Comparison of ENCODE assay signal across 34 cellular contexts in genomic region chr9:35075358-35075757, GRCh38.
"Had no signal": no experiment of that assay in that cellular context is flagged by ENCODE, and none has a peak within 500 bp of the region (broad histone marks: within the 10 kb centered on the region; RNA-seq: fewer than 3 reads in every experiment).

No MANE protein-coding gene starts in this region.

- H3K4me3 Mint-ChIP-seq: activated B cell treated with CpG ODN at 0.5 μM for 24 hours; activated CD4-positive, alpha-beta memory T cell treated with anti-CD3 and anti-CD28 coated beads for 36 hours; activated CD4-positive, alpha-beta T cell treated with anti-CD3 and anti-CD28 coated beads, Interleukin-2, amount 10 ng/mL, durations not matched to agents 24 days and 14 days; activated CD8-positive, alpha-beta T cell treated with anti-CD3 and anti-CD28 coated beads for 36 hours; activated naive CD8-positive, alpha-beta T cell treated with anti-CD3 and anti-CD28 coated beads for 36 hours; activated T-cell treated with anti-CD3 and anti-CD28 coated beads, Interleukin-2, amount 50 U/mL, for 4 hours; activated T-cell treated with anti-CD3 and anti-CD28 coated beads, Interleukin-2, amount 50 U/mL, for 72 hours; activated T-helper 1 cell treated with anti-CD3 and anti-CD28 coated beads, Interleukin-12 subunit alpha, Interleukin-12 subunit beta, Interleukin-2, Interleukin-4 antibody, amounts not matched to agents 30 ng/mL and 10 ng/mL and 1 ng/mL, durations not matched to agents 14 hours and 24 hours and 36 hours; activated T-helper 17 cell treated with anti-CD3 and anti-CD28 coated beads, Interleukin-2, amount 50 U/mL, for 72 hours; T-helper 1 cell treated with Interleukin-12 subunit alpha and Interleukin-12 subunit beta and Interleukin-4 antibody, amounts not matched to agents 30 μg/mL and 1 μg/mL, for 36 hours; T-helper 2 cell treated with Interferon-gamma antibody and Interleukin-4, amounts not matched to agents 5 μg/mL and 100 μg/mL, for 36 hours had no signal

- H3K27ac Mint-ChIP-seq: activated B cell treated with CpG ODN at 0.5 μM for 24 hours; activated CD4-positive, alpha-beta memory T cell treated with anti-CD3 and anti-CD28 coated beads for 36 hours; activated CD4-positive, alpha-beta T cell treated with anti-CD3 and anti-CD28 coated beads, Interleukin-2, amount 10 ng/mL, durations not matched to agents 24 days and 14 days; activated naive CD8-positive, alpha-beta T cell treated with anti-CD3 and anti-CD28 coated beads for 36 hours; activated T-cell treated with anti-CD3 and anti-CD28 coated beads, Interleukin-2, amount 50 U/mL, for 72 hours; activated T-helper 17 cell treated with anti-CD3 and anti-CD28 coated beads, Interleukin-2, amount 50 U/mL, for 72 hours; T-helper 2 cell treated with Interferon-gamma antibody and Interleukin-4, amounts not matched to agents 5 μg/mL and 100 μg/mL, for 36 hours had no signal

- H3K36me3 ChIP-seq: adrenal gland, breast epithelium had no signal

- H3K27me3 Mint-ChIP-seq: activated B cell treated with CpG ODN at 0.5 μM for 24 hours; activated CD4-positive, alpha-beta T cell treated with anti-CD3 and anti-CD28 coated beads, Interleukin-2, amount 10 ng/mL, durations not matched to agents 24 days and 14 days; activated CD8-positive, alpha-beta T cell treated with anti-CD3 and anti-CD28 coated beads for 36 hours; activated T-helper 17 cell treated with anti-CD3 and anti-CD28 coated beads, Interleukin-2, amount 50 U/mL, for 72 hours had no signal

- H3K4me3 ChIP-seq: adrenal gland, body of pancreas, breast epithelium had no signal

- DNase-seq: activated B cell treated with CpG ODN at 0.5 μM for 24 hours; activated CD4-positive, alpha-beta memory T cell treated with anti-CD3 and anti-CD28 coated beads for 36 hours; activated CD4-positive, alpha-beta T cell treated with anti-CD3 and anti-CD28 coated beads for 4 hours; activated CD4-positive, alpha-beta T cell treated with anti-CD3 and anti-CD28 coated beads, Interleukin-2, amount 10 ng/mL, durations not matched to agents 24 days and 14 days; activated CD4-positive, alpha-beta T cell treated with anti-CD3 and anti-CD28 coated beads, Interleukin-2, amount 50 U/mL, for 1 hour; activated CD4-positive, alpha-beta T cell treated with anti-CD3 and anti-CD28 coated beads, Interleukin-2, amount 50 U/mL, for 4 hours; activated CD4-positive, CD25-positive, alpha-beta regulatory T cell treated with anti-CD3 and anti-CD28 coated beads, Interleukin-2, amount 50 U/mL, for 72 hours; activated CD8-positive, alpha-beta memory T cell treated with anti-CD3 and anti-CD28 coated beads, Interleukin-2, amount 50 U/mL, for 4 hours; activated CD8-positive, alpha-beta T cell treated with anti-CD3 and anti-CD28 coated beads for 36 hours; activated effector memory CD4-positive, alpha-beta T cell treated with anti-CD3 and anti-CD28 coated beads, Interleukin-2, amount 50 U/mL, for 16 hours; activated gamma-delta T cell treated with Interleukin-2 at 50 U/mL for 16 hours; activated naive CD4-positive, alpha-beta T cell; activated naive CD4-positive, alpha-beta T cell treated with anti-CD3 and anti-CD28 coated beads, Interleukin-2, amount 50 U/mL, for 16 hours; activated naive CD8-positive, alpha-beta T cell treated with anti-CD3 and anti-CD28 coated beads for 36 hours; activated T-cell treated with anti-CD3 and anti-CD28 coated beads for 4 hours; activated T-cell treated with anti-CD3 and anti-CD28 coated beads, Interleukin-2, amount 50 U/mL, for 1 hour; activated T-cell treated with anti-CD3 and anti-CD28 coated beads, Interleukin-2, amount 50 U/mL, for 4 hours; activated T-cell treated with anti-CD3 and anti-CD28 coated beads, Interleukin-2, amount 50 U/mL, for 72 hours; adrenal gland; amniotic stem cell; aorta; body of pancreas; brain microvascular endothelial cell; central memory CD4-positive, alpha-beta T cell; T-helper 1 cell; T-helper 2 cell; T-helper 9 cell had no signal

- H3K27me3 ChIP-seq: adrenal gland, body of pancreas, brain microvascular endothelial cell, breast epithelium had no signal

- H3K27ac ChIP-seq: adrenal gland, body of pancreas, brain microvascular endothelial cell, breast epithelium, VCaP had no signal

- H3K9me3 Mint-ChIP-seq: activated B cell treated with CpG ODN at 0.5 μM for 24 hours; activated CD4-positive, alpha-beta memory T cell treated with anti-CD3 and anti-CD28 coated beads for 36 hours; activated CD4-positive, alpha-beta T cell treated with anti-CD3 and anti-CD28 coated beads, Interleukin-2, amount 10 ng/mL, durations not matched to agents 24 days and 14 days; activated CD8-positive, alpha-beta T cell treated with anti-CD3 and anti-CD28 coated beads for 36 hours; activated naive CD4-positive, alpha-beta T cell treated with anti-CD3 and anti-CD28 coated beads, Interleukin-2, amount 50 U/mL, for 72 hours; activated naive CD8-positive, alpha-beta T cell treated with anti-CD3 and anti-CD28 coated beads for 36 hours; activated T-cell treated with anti-CD3 and anti-CD28 coated beads, Interleukin-2, amount 50 U/mL, for 4 hours; activated T-cell treated with anti-CD3 and anti-CD28 coated beads, Interleukin-2, amount 50 U/mL, for 72 hours; activated T-helper 1 cell treated with anti-CD3 and anti-CD28 coated beads, Interleukin-12 subunit alpha, Interleukin-12 subunit beta, Interleukin-2, Interleukin-4 antibody, amounts not matched to agents 30 ng/mL and 10 ng/mL and 1 ng/mL, durations not matched to agents 14 hours and 24 hours and 36 hours; activated T-helper 17 cell treated with anti-CD3 and anti-CD28 coated beads, Interleukin-2, amount 50 U/mL, for 72 hours; T-helper 1 cell treated with Interleukin-12 subunit alpha and Interleukin-12 subunit beta and Interleukin-4 antibody, amounts not matched to agents 30 μg/mL and 1 μg/mL, for 36 hours; T-helper 2 cell treated with Interferon-gamma antibody and Interleukin-4, amounts not matched to agents 5 μg/mL and 100 μg/mL, for 36 hours had no signal

- H3K9me3 ChIP-seq: adrenal gland, body of pancreas, breast epithelium had no signal

- ATAC-seq: activated CD8-positive, alpha-beta T cell treated with anti-CD3 and anti-CD28 coated beads for 36 hours; activated naive CD4-positive, alpha-beta T cell treated with anti-CD3 and anti-CD28 coated beads, Interleukin-2, amount 50 U/mL, for 72 hours; activated T-cell treated with anti-CD3 and anti-CD28 coated beads, Interleukin-2, amount 50 U/mL, for 4 hours; activated T-cell treated with anti-CD3 and anti-CD28 coated beads, Interleukin-2, amount 50 U/mL, for 72 hours; activated T-helper 17 cell treated with anti-CD3 and anti-CD28 coated beads, Interleukin-2, amount 50 U/mL, for 72 hours; body of pancreas had no signal
